In genomic region chr11:113626736-113627135, GRCh38 we compare ENCODE assay signal across 21 cellular contexts.
"Had no signal": no experiment of that assay in that cellular context is flagged by ENCODE, and none has a peak within 500 bp of the region (broad histone marks: within the 10 kb centered on the region; RNA-seq: fewer than 3 reads in every experiment).

No MANE protein-coding gene starts in this region.

- H3K4me3 ChIP-seq: colonic mucosa, left ventricle myocardium inferior, lung, psoas muscle, sigmoid colon, tibial artery, upper lobe of left lung, uterus had no signal

- H3K9me3 Mint-ChIP-seq: natural killer cell treated with Interleukin-12 subunit alpha and Interleukin-12 subunit beta and Interleukin-15 and Interleukin-18, amount 100 ng/mL, for 72 hours had no signal

- H3K36me3 ChIP-seq: colonic mucosa, left ventricle myocardium inferior, sigmoid colon, tibial artery, upper lobe of left lung, uterus had no signal

- H3K27ac ChIP-seq: colonic mucosa, foreskin keratinocyte, left ventricle myocardium inferior, psoas muscle, sigmoid colon, tibial artery, upper lobe of left lung, uterus had no signal

- H3K27ac Mint-ChIP-seq: immature natural killer cell; natural killer cell treated with Interleukin-12 subunit alpha and Interleukin-12 subunit beta and Interleukin-15 and Interleukin-18, amount 100 ng/mL, for 72 hours had no signal

- H3K4me1 Mint-ChIP-seq: immature natural killer cell had no signal

- H3K36me3 Mint-ChIP-seq: immature natural killer cell; natural killer cell treated with Interleukin-12 subunit alpha and Interleukin-12 subunit beta and Interleukin-15 and Interleukin-18, amount 100 ng/mL, for 72 hours had no signal

- H3K27me3 ChIP-seq: colonic mucosa, sigmoid colon, tibial artery, upper lobe of left lung, uterus had no signal

- ATAC-seq: esophagus mucosa; foreskin keratinocyte; left cardiac atrium; natural killer cell treated with Interleukin-12 subunit alpha and Interleukin-12 subunit beta and Interleukin-15 and Interleukin-18, amount 100 ng/mL, for 72 hours; psoas muscle had no signal

- FAIRE-seq: kidney, small intestine had no signal

- H3K4me1 ChIP-seq: colonic mucosa, foreskin keratinocyte, left ventricle myocardium inferior, psoas muscle, sigmoid colon, upper lobe of left lung, uterus had no signal

- DNase-seq: cerebellar nuclear complex; colonic mucosa; dermis blood vessel endothelial cell; foreskin keratinocyte; immature natural killer cell; kidney; left cardiac atrium; left ventricle myocardium inferior; mesenchymal stem cell; midbrain; psoas muscle; sigmoid colon; small intestine; stimulated activated CD4-positive, alpha-beta T cell treated with anti-CD3 and anti-CD28 coated beads, Interleukin-2, amount 100 ng/mL, for 48 hours; stimulated activated naive CD4-positive, alpha-beta T cell treated with Interleukin-2 at 50 U/mL for 16 hours; tibial artery; upper lobe of left lung; uterus had no signal

- H3K9me3 ChIP-seq: colonic mucosa, left ventricle myocardium inferior, psoas muscle, sigmoid colon, tibial artery, upper lobe of left lung, uterus had no signal

- H3K4me3 Mint-ChIP-seq: immature natural killer cell; natural killer cell treated with Interleukin-12 subunit alpha and Interleukin-12 subunit beta and Interleukin-15 and Interleukin-18, amount 100 ng/mL, for 72 hours had no signal
